ENCODE assay signal across 9 cellular contexts in the genomic region with DNA sequence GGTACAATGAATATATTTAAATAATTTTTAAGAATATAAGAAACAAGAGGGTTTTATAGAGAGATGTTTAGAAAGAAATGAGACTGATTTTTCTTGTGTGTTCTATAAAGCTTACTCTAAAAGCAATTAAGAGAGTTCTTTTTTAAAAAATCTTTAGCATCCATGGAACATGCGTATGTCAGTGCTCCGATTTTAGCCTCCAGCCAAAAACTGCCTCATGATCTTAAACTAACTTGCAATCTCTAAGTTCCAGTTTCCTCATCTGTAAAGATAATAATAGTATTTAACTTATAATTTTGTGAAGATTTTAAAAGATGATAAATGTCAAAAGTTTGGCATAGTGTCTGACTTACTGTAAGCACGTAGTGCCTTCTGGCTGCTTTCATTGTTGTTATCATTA.
"Had no signal": no experiment of that assay in that cellular context is flagged by ENCODE, and none has a peak within 500 bp of the region (broad histone marks: within the 10 kb centered on the region; RNA-seq: fewer than 3 reads in every experiment).

No MANE protein-coding gene starts in this region.

- H3K36me3 ChIP-seq: HAP-1 had no signal

- H3K9me3 ChIP-seq: HAP-1 had no signal

- DNase-seq: GM23248, GOT3, H7, H9, HCEC 1CT, HFFc6 had no signal

- H3K27ac Mint-ChIP-seq: GM23338, H9, HFFc6 had no signal

- H3K4me2 ChIP-seq: GM23338 had no signal

- ATAC-seq: GM23338, HCT116 had no signal

- H3K4me3 Mint-ChIP-seq: GM23338, H9, HFFc6 had no signal

- H3K9ac ChIP-seq: GM23248 had no signal

- H3K4me1 ChIP-seq: HAP-1 had no signal

- H3K27ac ChIP-seq: GM23248 had no signal

- H3K4me3 ChIP-seq: GM23248, GM23338, HAP-1 had no signal

- H2AFZ ChIP-seq: GM23248, GM23338 had no signal
